ENCODE assay signal across 8 cellular contexts in genomic region chr12:118310320-118310719, GRCh38.
"Had no signal": no experiment of that assay in that cellular context is flagged by ENCODE, and none has a peak within 500 bp of the region (broad histone marks: within the 10 kb centered on the region; RNA-seq: fewer than 3 reads in every experiment).

No MANE protein-coding gene starts in this region.

- H3K4me3 ChIP-seq: GM23248, HAP-1 had no signal

- ATAC-seq: HCT116 had no signal

- H2AFZ ChIP-seq: GM23248 had no signal

- H3K9ac ChIP-seq: GM23248 had no signal

- H3K27ac ChIP-seq: GM23248 had no signal

- H3K9me3 ChIP-seq: HAP-1 had no signal

- DNase-seq: GM23248, GOT3, H7, HFFc6, Kasumi-1, KG1 had no signal

- H3K36me3 ChIP-seq: HAP-1 had no signal
